Comparison of ENCODE assay signal across 8 cellular contexts in genomic region chr13:99265823-99266426, GRCh38. TPM values are rescaled to one million over a fixed set of nuclear protein-coding genes. Genes with fewer than 3 reads are reported as not detected.
DNase-seq lines count a peak whose midpoint lies in the region; ATAC-seq, FAIRE-seq and TF ChIP-seq lines count a peak whose summit lies in the region.

No MANE protein-coding gene starts in this region.

- no peaks in the 10 kb centered on the region for H3K27me3 ChIP-seq in small intestine (ENCODE audit: control insufficient read depth in 2 of 2, insufficient read depth in 2 of 2, low read length in 2 of 2)

- no peaks in the 10 kb centered on the region for H3K27me3 Mint-ChIP-seq in activated CD8-positive, alpha-beta T cell treated with anti-CD3 and anti-CD28 coated beads for 36 hours

- peaks cover 19% of the 10 kb centered on the region for H3K36me3 Mint-ChIP-seq in activated CD8-positive, alpha-beta T cell treated with anti-CD3 and anti-CD28 coated beads for 36 hours (ENCODE audit: low read depth)

- peak; percentile 72 for FAIRE-seq in small intestine (lab: Jason Lieb, UNC)

- H3K4me1 Mint-ChIP-seq in activated CD8-positive, alpha-beta T cell treated with anti-CD3 and anti-CD28 coated beads for 36 hours (ENCODE audit: low read depth), result peaks cover 62% of the 10 kb centered on the region

- H3K4me3 Mint-ChIP-seq in activated CD8-positive, alpha-beta T cell treated with anti-CD3 and anti-CD28 coated beads for 36 hours, result peak overlapping the region; percentile 3

- no peaks in the 10 kb centered on the region for H3K9me3 Mint-ChIP-seq in activated CD8-positive, alpha-beta T cell treated with anti-CD3 and anti-CD28 coated beads for 36 hours

- intact Hi-C loops in activated CD8-positive, alpha-beta T cell treated with anti-CD3 and anti-CD28 coated beads for 36 hours (cut with micrococcal nuclease), result loop anchor here (2.0 to 5.0 kb wide), 2 partner anchors 89 to 179 kb away; no protein-coding TSS in a partner anchor

- CTCF ChIA-PET in activated CD8-positive, alpha-beta T cell treated with anti-CD3 and anti-CD28 coated beads for 36 hours (lab: Charles Lee), result interaction anchor here (0.6 to 13.4 kb wide), 51 partner anchors 9 to 438 kb away, joined by 3 to 280 read pairs (median 4); partner anchors contain the start of genes GPR183 and UBAC2

- H3K4me3 ChIP-seq in small intestine (ENCODE audit: low read depth in 1 of 2, low read length in 2 of 2), result no peak overlapping the region

- peak; percentile 72 to 73 for DNase-seq in AML-193 (lab: John Stamatoyannopoulos, UW)
- DNase-seq in NCI-H1417 treated with DMSO at 0.1 percent for 48 hours (lab: John Stamatoyannopoulos, UW), result peak; percentile 12
- DNase-seq in activated CD8-positive, alpha-beta T cell treated with anti-CD3 and anti-CD28 coated beads for 36 hours, result no peak
- peak; percentile 36 for DNase-seq in glomerular endothelial cell (ENCODE audit: extremely low read depth, low read depth, low spot score)
- DNase-seq in small intestine, result peak; percentile 65
- no peak for DNase-seq in HK-2 (ENCODE audit: unreplicated experiment)
- DNase-seq in stimulated activated CD4-positive, alpha-beta T cell treated with anti-CD3 and anti-CD28 coated beads, Interleukin-4, amount 100 ng/mL, for 1 hour, result no peak

- H3K36me3 ChIP-seq in small intestine (ENCODE audit: control insufficient read depth in 2 of 2, insufficient read depth in 2 of 2, low read length in 2 of 2), result peaks cover 1 to 3% of the 10 kb centered on the region in 2 donors

- peak; percentile 59 for TF ChIP-seq CTCF in GM12873 (IDR thresholded peaks at IDR 0.05; ENCODE audit: insufficient read depth, low read depth, low read length, missing control alignments)
- TF ChIP-seq CTCF in activated CD8-positive, alpha-beta T cell treated with anti-CD3 and anti-CD28 coated beads for 36 hours (IDR thresholded peaks at IDR 0.05), result peak; percentile 90

- POLR2A ChIA-PET in activated CD8-positive, alpha-beta T cell treated with anti-CD3 and anti-CD28 coated beads for 36 hours (lab: Charles Lee), result interaction anchor here (0.6 to 2.8 kb wide), 6 partner anchors 9 to 267 kb away, joined by 3 to 14 read pairs (median 3); partner anchors contain the start of gene UBAC2

- 14 to 29% (median 29%) methylated on average over 3 of the region's 3 CpGs for WGBS in small intestine, 3 donors

- no peak overlapping the region for H3K27ac ChIP-seq in small intestine (ENCODE audit: low read depth in 1 of 2, low read length in 1 of 2)

- H3K4me1 ChIP-seq in small intestine (ENCODE audit: control insufficient read depth in 2 of 2, insufficient read depth in 1 of 2, low read depth in 1 of 2, low read length in 1 of 2), result peaks cover 0 to 3% of the 10 kb centered on the region in 2 donors

- H3K9me3 ChIP-seq in small intestine (ENCODE audit: control insufficient read depth, low read depth), result no peaks in the 10 kb centered on the region

- peak overlapping the region; percentile 86 for H3K27ac Mint-ChIP-seq in activated CD8-positive, alpha-beta T cell treated with anti-CD3 and anti-CD28 coated beads for 36 hours

- peak; percentile 55 for ATAC-seq in activated CD8-positive, alpha-beta T cell treated with anti-CD3 and anti-CD28 coated beads for 36 hours

RNA-seq across cellular contexts. Expression of gene GPR18, which starts 7.7 kb away (rescaled TPM):
- 10 to 100 TPM; 11.4 to 11.6 TPM for total RNA-seq in activated CD8-positive, alpha-beta T cell treated with anti-CD3 and anti-CD28 coated beads for 36 hours
- not detected in 2 replicates for total RNA-seq in glomerular endothelial cell
- under 1 TPM in 2 of 3 donors, not detected in 1; 0.54 to 0.66 TPM for polyA plus RNA-seq in small intestine

RNA-seq across cellular contexts. Expression of gene GPR183, which starts 41.3 kb away (rescaled TPM):
- 10 to 100 TPM in 1 of 2 experiments, 1 to 10 TPM in 1; 8.6 to 10.0 TPM for total RNA-seq in activated CD8-positive, alpha-beta T cell treated with anti-CD3 and anti-CD28 coated beads for 36 hours
- 0.10 and 0.58 TPM in 2 replicates for total RNA-seq in glomerular endothelial cell
- 1 to 10 TPM in 2 of 3 donors, not detected in 1; 2.4 to 5.5 TPM for polyA plus RNA-seq in small intestine

Comparison
In these comparisons a context has a peak if more than half of its experiments do, and no peak if none do; other contexts are left out.
1. DNase-seq: peak in AML-193 (2 of 2), NCI-H1417 treated with DMSO at 0.1 percent for 48 hours (single experiment), glomerular endothelial cell (single experiment) and small intestine (single experiment); none in activated CD8-positive, alpha-beta T cell treated with anti-CD3 and anti-CD28 coated beads for 36 hours (single experiment), HK-2 (single experiment) and stimulated activated CD4-positive, alpha-beta T cell treated with anti-CD3 and anti-CD28 coated beads, Interleukin-4, amount 100 ng/mL, for 1 hour (single experiment).
2. RNA of gene GPR18, which starts 7.7 kb away (total RNA-seq): 11.4 to 11.6 TPM in activated CD8-positive, alpha-beta T cell treated with anti-CD3 and anti-CD28 coated beads for 36 hours; not detected in glomerular endothelial cell; every median in the first group is over 10 times any median in the second.